1 cellular context compared by ENCODE assay signal in the genomic region with DNA sequence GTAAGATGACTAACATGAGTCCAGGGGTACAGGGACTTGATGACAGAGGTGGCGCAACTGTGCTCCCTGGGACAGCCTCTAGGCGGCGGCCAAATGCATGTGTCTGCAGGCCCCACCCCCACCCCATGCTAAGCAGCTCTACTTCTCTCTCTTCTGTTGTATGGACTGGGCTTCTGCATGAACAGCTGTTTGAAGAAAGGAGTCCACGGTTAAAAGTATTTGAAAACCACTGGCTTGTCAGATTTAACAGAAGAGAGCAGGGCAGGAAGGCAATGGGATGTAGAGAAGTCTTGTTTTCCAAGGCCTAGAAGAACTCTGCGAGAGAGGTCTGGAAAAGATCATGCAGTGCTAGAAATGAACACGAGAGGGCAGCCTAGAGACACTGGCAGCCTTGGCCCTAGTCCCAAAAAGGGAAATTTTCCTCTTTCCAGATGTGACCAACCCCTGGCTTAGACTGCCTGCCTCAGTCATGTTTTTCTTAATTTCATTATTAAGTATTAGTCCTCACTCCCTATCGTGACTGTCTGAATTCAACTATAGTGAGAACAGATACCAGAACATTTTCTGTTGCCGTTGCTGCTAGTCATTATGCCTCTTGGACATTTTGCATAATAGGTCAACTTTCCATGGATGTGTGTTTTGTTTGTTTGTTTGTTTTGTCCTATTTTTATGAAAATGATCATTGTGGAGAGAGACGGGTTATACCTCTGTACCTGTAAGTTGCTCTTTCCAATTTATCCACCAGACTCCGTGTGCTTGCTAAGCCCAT.
TF ChIP-seq lines count a peak whose summit lies in the region.

No MANE protein-coding gene starts in this region.

TF ChIP-seq in HepG2, 621 proteins besides CTCF, POLR2A, EP300 and RAD21 (continued from another document):
- TF ChIP-seq, protein P1, sequence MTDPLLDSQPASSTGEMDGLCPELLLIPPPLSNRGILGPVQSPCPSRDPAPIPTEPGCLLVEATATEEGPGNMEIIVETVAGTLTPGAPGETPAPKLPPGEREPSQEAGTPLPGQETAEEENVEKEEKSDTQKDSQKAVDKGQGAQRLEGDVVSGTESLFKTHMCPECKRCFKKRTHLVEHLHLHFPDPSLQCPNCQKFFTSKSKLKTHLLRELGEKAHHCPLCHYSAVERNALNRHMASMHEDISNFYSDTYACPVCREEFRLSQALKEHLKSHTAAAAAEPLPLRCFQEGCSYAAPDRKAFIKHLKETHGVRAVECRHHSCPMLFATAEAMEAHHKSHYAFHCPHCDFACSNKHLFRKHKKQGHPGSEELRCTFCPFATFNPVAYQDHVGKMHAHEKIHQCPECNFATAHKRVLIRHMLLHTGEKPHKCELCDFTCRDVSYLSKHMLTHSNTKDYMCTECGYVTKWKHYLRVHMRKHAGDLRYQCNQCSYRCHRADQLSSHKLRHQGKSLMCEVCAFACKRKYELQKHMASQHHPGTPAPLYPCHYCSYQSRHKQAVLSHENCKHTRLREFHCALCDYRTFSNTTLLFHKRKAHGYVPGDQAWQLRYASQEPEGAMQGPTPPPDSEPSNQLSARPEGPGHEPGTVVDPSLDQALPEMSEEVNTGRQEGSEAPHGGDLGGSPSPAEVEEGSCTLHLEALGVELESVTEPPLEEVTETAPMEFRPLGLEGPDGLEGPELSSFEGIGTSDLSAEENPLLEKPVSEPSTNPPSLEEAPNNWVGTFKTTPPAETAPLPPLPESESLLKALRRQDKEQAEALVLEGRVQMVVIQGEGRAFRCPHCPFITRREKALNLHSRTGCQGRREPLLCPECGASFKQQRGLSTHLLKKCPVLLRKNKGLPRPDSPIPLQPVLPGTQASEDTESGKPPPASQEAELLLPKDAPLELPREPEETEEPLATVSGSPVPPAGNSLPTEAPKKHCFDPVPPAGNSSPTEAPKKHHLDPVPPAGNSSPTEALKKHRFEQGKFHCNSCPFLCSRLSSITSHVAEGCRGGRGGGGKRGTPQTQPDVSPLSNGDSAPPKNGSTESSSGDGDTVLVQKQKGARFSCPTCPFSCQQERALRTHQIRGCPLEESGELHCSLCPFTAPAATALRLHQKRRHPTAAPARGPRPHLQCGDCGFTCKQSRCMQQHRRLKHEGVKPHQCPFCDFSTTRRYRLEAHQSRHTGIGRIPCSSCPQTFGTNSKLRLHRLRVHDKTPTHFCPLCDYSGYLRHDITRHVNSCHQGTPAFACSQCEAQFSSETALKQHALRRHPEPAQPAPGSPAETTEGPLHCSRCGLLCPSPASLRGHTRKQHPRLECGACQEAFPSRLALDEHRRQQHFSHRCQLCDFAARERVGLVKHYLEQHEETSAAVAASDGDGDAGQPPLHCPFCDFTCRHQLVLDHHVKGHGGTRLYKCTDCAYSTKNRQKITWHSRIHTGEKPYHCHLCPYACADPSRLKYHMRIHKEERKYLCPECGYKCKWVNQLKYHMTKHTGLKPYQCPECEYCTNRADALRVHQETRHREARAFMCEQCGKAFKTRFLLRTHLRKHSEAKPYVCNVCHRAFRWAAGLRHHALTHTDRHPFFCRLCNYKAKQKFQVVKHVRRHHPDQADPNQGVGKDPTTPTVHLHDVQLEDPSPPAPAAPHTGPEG (CRISPR knock-in tag; IDR thresholded peaks at IDR 0.05) = no peak
- TF ChIP-seq PLRG1 (conservative IDR thresholded peaks at IDR 0.05) = no peak
- no peak for TF ChIP-seq ZFP36 (IDR thresholded peaks at IDR 0.05; ENCODE audit: borderline replicate concordance, low read depth, low read length, partially characterized antibody)
- TF ChIP-seq, protein P2, sequence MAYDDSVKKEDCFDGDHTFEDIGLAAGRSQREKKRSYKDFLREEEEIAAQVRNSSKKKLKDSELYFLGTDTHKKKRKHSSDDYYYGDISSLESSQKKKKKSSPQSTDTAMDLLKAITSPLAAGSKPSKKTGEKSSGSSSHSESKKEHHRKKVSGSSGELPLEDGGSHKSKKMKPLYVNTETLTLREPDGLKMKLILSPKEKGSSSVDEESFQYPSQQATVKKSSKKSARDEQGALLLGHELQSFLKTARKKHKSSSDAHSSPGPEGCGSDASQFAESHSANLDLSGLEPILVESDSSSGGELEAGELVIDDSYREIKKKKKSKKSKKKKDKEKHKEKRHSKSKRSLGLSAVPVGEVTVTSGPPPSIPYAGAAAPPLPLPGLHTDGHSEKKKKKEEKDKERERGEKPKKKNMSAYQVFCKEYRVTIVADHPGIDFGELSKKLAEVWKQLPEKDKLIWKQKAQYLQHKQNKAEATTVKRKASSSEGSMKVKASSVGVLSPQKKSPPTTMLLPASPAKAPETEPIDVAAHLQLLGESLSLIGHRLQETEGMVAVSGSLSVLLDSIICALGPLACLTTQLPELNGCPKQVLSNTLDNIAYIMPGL (CRISPR knock-in tag; IDR thresholded peaks at IDR 0.05; ENCODE audit: borderline replicate concordance in 1 of 2, low read depth in 1 of 2) = 0 out of 4 replicates have a peak, but pooled peaks of 1 of the 2 experiments have one; percentile 42
- no peak for TF ChIP-seq ZNF557 (CRISPR knock-in tag; IDR thresholded peaks at IDR 0.05)
- TF ChIP-seq ELF3 (CRISPR knock-in tag; IDR thresholded peaks at IDR 0.05) = 0 out of 2 replicates have a peak, but pooled peaks have one; percentile 22
- no peak for TF ChIP-seq ZNF180 (CRISPR knock-in tag; IDR thresholded peaks at IDR 0.05; ENCODE audit: borderline replicate concordance, low read depth)
- no peak for TF ChIP-seq NFYC (CRISPR knock-in tag; IDR thresholded peaks at IDR 0.05)
- TF ChIP-seq NKX3-1 (CRISPR knock-in tag; IDR thresholded peaks at IDR 0.05) = no peak
- TF ChIP-seq RORA (CRISPR knock-in tag; IDR thresholded peaks at IDR 0.05) = no peak
- TF ChIP-seq PITX1 (CRISPR knock-in tag; IDR thresholded peaks at IDR 0.05) = no peak
- TF ChIP-seq, protein P3, sequence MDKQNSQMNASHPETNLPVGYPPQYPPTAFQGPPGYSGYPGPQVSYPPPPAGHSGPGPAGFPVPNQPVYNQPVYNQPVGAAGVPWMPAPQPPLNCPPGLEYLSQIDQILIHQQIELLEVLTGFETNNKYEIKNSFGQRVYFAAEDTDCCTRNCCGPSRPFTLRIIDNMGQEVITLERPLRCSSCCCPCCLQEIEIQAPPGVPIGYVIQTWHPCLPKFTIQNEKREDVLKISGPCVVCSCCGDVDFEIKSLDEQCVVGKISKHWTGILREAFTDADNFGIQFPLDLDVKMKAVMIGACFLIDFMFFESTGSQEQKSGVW (CRISPR knock-in tag; IDR thresholded peaks at IDR 0.05; ENCODE audit: borderline replicate concordance) = no peak
- no peak for TF ChIP-seq TBX3 (IDR thresholded peaks at IDR 0.05; ENCODE audit: borderline replicate concordance)
- TF ChIP-seq, protein P4, sequence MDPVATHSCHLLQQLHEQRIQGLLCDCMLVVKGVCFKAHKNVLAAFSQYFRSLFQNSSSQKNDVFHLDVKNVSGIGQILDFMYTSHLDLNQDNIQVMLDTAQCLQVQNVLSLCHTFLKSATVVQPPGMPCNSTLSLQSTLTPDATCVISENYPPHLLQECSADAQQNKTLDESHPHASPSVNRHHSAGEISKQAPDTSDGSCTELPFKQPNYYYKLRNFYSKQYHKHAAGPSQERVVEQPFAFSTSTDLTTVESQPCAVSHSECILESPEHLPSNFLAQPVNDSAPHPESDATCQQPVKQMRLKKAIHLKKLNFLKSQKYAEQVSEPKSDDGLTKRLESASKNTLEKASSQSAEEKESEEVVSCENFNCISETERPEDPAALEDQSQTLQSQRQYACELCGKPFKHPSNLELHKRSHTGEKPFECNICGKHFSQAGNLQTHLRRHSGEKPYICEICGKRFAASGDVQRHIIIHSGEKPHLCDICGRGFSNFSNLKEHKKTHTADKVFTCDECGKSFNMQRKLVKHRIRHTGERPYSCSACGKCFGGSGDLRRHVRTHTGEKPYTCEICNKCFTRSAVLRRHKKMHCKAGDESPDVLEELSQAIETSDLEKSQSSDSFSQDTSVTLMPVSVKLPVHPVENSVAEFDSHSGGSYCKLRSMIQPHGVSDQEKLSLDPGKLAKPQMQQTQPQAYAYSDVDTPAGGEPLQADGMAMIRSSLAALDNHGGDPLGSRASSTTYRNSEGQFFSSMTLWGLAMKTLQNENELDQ (CRISPR knock-in tag; IDR thresholded peaks at IDR 0.05; ENCODE audit: borderline replicate concordance) = no peak
- no peak for TF ChIP-seq SMARCC2 (IDR thresholded peaks at IDR 0.05)
- 0 out of 2 replicates have a peak, but pooled peaks have one; percentile 19 for TF ChIP-seq PHF21A (CRISPR knock-in tag; IDR thresholded peaks at IDR 0.05)
- no peak for TF ChIP-seq ZNF614 (CRISPR knock-in tag; IDR thresholded peaks at IDR 0.05; ENCODE audit: borderline replicate concordance)
- TF ChIP-seq PRMT3 (CRISPR knock-in tag; IDR thresholded peaks at IDR 0.05; ENCODE audit: borderline replicate concordance, low read depth) = no peak; the same call in 1 of the 2 replicates
- no peak for TF ChIP-seq ZNF547 (CRISPR knock-in tag; IDR thresholded peaks at IDR 0.05)
- no peak for TF ChIP-seq CHCHD3 (CRISPR knock-in tag; IDR thresholded peaks at IDR 0.05)
- TF ChIP-seq PHB2 (IDR thresholded peaks at IDR 0.05; ENCODE audit: partially characterized antibody) = no peak
- no peak for TF ChIP-seq ZSCAN9 (CRISPR knock-in tag; IDR thresholded peaks at IDR 0.05; ENCODE audit: borderline replicate concordance)
- TF ChIP-seq SMC3 (IDR thresholded peaks at IDR 0.05; ENCODE audit: low read length) = peak; percentile 80
- TF ChIP-seq CHD4 (IDR thresholded peaks at IDR 0.05; ENCODE audit: borderline replicate concordance, low read length) = 0 out of 2 replicates have a peak, but pooled peaks have one; percentile 44
- TF ChIP-seq, protein P5, sequence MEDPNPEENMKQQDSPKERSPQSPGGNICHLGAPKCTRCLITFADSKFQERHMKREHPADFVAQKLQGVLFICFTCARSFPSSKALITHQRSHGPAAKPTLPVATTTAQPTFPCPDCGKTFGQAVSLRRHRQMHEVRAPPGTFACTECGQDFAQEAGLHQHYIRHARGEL (CRISPR knock-in tag; IDR thresholded peaks at IDR 0.05) = no peak
- TF ChIP-seq TBL1XR1 (IDR thresholded peaks at IDR 0.05; ENCODE audit: borderline replicate concordance, low read length, partially characterized antibody) = no peak
- peak; percentile 49 for TF ChIP-seq XRCC5 (optimal IDR thresholded peaks at IDR 0.05; ENCODE audit: low read length)
